In the genomic region with DNA sequence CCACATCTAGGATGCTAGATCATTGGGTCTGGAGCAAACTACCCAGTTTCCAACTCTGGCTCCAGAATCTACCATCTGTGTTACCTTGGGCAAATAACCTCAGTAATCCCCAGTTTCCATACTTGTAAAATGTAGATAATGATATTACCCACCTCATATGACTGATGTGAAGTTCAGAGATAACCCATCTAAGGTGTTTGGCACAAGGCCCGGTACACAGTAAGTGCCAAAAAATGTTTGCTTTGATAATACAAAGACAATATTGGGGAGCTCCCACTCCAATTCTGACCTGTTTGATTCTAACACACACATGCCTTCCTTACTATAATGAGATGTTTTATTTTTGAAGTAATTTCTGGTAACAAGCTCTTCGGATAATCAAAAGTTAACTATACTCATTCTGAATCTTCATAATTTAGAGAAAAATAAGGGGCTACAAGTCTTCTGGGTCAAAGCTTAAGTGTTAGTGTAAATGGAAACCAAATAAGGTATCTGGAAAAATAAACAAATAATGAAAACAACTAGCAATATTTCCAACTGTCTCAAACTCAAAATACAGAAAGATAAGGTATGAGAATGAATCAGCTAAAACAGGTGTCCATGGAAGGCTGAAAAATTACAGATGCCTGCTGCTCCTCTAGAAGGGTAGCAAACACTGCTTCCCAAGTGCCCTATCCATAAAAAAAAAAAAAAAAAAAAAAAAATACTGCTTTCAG, we compare ENCODE assay signal across 24 cellular contexts. TPM values are rescaled to one million over a fixed set of nuclear protein-coding genes. Genes with fewer than 3 reads are reported as not detected.
DNase-seq lines count a peak whose midpoint lies in the region; ATAC-seq, FAIRE-seq and TF ChIP-seq lines count a peak whose summit lies in the region.
"Had no signal": no experiment of that assay in that cellular context is flagged by ENCODE, and none has a peak within 500 bp of the region (broad histone marks: within the 10 kb centered on the region; RNA-seq: fewer than 3 reads in every experiment).

No MANE protein-coding gene starts in this region.

- 100% methylated on average over 2 of the region's 2 CpGs for WGBS in HepG2 (ENCODE audit: low lambda C conversion rate)

- ATAC-seq in PC-3 (no peak), HepG2 (no peak)
- ATAC-seq: activated CD8-positive, alpha-beta T cell treated with anti-CD3 and anti-CD28 coated beads, Interleukin-2, amount 10 ng/mL, durations not matched to agents 7 days and 5 days; heart right ventricle had no signal

- H3K9me3 ChIP-seq in PC-3 (ENCODE audit: low read length) (no peaks in the 10 kb centered on the region), HepG2 (ENCODE audit: low read length) (no peaks in the 10 kb centered on the region)
- H3K9me3 ChIP-seq: BE2C, heart right ventricle, neutrophil, transverse colon had no signal

- in situ Hi-C loops in HepG2 (cut with HindIII; ENCODE audit: extremely low pct_ligation_motif_present, low pct_unique_long_range_greater_than_20kb), result no loop called here

- no peaks in the 10 kb centered on the region for H3K9me2 ChIP-seq in PC-3 (replicated peaks; ENCODE audit: low read length)

- no peak overlapping the region for H3K27ac Mint-ChIP-seq in osteocyte (ENCODE audit: unreplicated experiment)
- H3K27ac Mint-ChIP-seq: activated CD8-positive, alpha-beta T cell treated with anti-CD3 and anti-CD28 coated beads, Interleukin-2, amount 10 ng/mL, durations not matched to agents 7 days and 5 days; memory B cell had no signal

- H3K27ac ChIP-seq in PC-3 (ENCODE audit: low read length) (no peak overlapping the region), HepG2 (ENCODE audit: extremely low read length, insufficient read depth, low read length) (no peak overlapping the region)
- H3K27ac ChIP-seq: heart right ventricle, neutrophil, transverse colon had no signal

- H3K4me1 ChIP-seq in PC-3 (ENCODE audit: insufficient read depth, low read length), result 0 out of 2 replicates have a peak, but pooled peaks cover 5% of the 10 kb centered on the region
- peaks cover 82% of the 10 kb centered on the region for H3K4me1 ChIP-seq in HepG2 (ENCODE audit: insufficient read depth, low read length)
- H3K4me1 ChIP-seq: BE2C, transverse colon had no signal

- POLR2A ChIA-PET in PC-3 (lab: Charles Lee; ENCODE audit: unreplicated experiment), result no interaction called here
- POLR2A ChIA-PET in HepG2 (lab: Yijun Ruan, JAX), result interaction anchor here (0.7 kb wide), 2 partner anchors 10 to 452 kb away, joined by 5 to 6 read pairs; no protein-coding TSS in a partner anchor

- BruUV-seq in PC-3 (replicated peaks; lab: Mats Ljungman, UMichigan), result no TSS peak
- BruUV-seq in HepG2 (replicated peaks; lab: Mats Ljungman, UMichigan), result no TSS peak

- H3K79me2 ChIP-seq in PC-3 (ENCODE audit: low read length) (peaks cover 84% of the 10 kb centered on the region), HepG2 (ENCODE audit: insufficient read depth, low read length) (peaks cover 94% of the 10 kb centered on the region)

- H3K27me3 ChIP-seq in PC-3 (ENCODE audit: low read length) (no peaks in the 10 kb centered on the region), HepG2 (ENCODE audit: control insufficient read depth in 1 of 2, insufficient read depth in 2 of 2, low read length in 2 of 2) (no peaks in the 10 kb centered on the region)
- H3K27me3 ChIP-seq: BE2C, heart right ventricle, neutrophil, transverse colon had no signal

- no peak overlapping the region for H3K4me3 Mint-ChIP-seq in osteocyte (ENCODE audit: unreplicated experiment)
- H3K4me3 Mint-ChIP-seq: activated CD8-positive, alpha-beta T cell treated with anti-CD3 and anti-CD28 coated beads, Interleukin-2, amount 10 ng/mL, durations not matched to agents 7 days and 5 days; memory B cell had no signal

- H3K4me2 ChIP-seq in PC-3 (ENCODE audit: low read length) (no peak overlapping the region), HepG2 (ENCODE audit: low read depth, low read length) (no peak overlapping the region)

- no peaks in the 10 kb centered on the region for H3F3A ChIP-seq in PC-3 (ENCODE audit: low read length, unreplicated experiment)

- CTCF ChIA-PET in PC-3 (lab: Charles Lee), result no interaction called here
- CTCF ChIA-PET in HepG2 (lab: Yijun Ruan, JAX; ENCODE audit: low intra/inter-chr PET ratio, low total read pairs), result no interaction called here

- intact Hi-C loops in PC-3 (cut with micrococcal nuclease), result no loop called here
- intact Hi-C loops in HepG2 (cut with micrococcal nuclease; ENCODE audit: unreplicated experiment), result no loop called here

- peaks cover 19% of the 10 kb centered on the region for H3K36me3 Mint-ChIP-seq in osteocyte (ENCODE audit: unreplicated experiment)

- H4K20me1 ChIP-seq in PC-3 (ENCODE audit: low read length) (peaks cover 9% of the 10 kb centered on the region; the same call in 1 of the 2 replicates), HepG2 (ENCODE audit: insufficient read depth, low read length) (peaks cover 94% of the 10 kb centered on the region)

- TF ChIP-seq RAD21 in HepG2 (CRISPR knock-in tag; IDR thresholded peaks at IDR 0.05), result no peak

- peaks cover 4% of the 10 kb centered on the region for H3K9me3 Mint-ChIP-seq in osteocyte (ENCODE audit: unreplicated experiment)
- H3K9me3 Mint-ChIP-seq: memory B cell had no signal

- peaks cover 22% of the 10 kb centered on the region for H3K36me3 ChIP-seq in PC-3 (ENCODE audit: low read depth, low read length)
- H3K36me3 ChIP-seq in HepG2 (replicated peaks in 1 of 2; ENCODE audit: control insufficient read depth in 1 of 2, insufficient read depth in 2 of 2, low read length in 2 of 2), result peaks cover 3 to 30% of the 10 kb centered on the region in 2 experiments; a peak in 4 of 5 replicates
- H3K36me3 ChIP-seq: BE2C, neutrophil, transverse colon had no signal

- H3K27me3 Mint-ChIP-seq in osteocyte (ENCODE audit: unreplicated experiment), result no peaks in the 10 kb centered on the region
- H3K27me3 Mint-ChIP-seq: memory B cell had no signal

- TF ChIP-seq CTCF in PC-3 (conservative IDR thresholded peaks at IDR 0.05; ENCODE audit: low read depth, low read length), result no peak
- TF ChIP-seq CTCF in HepG2 (CRISPR knock-in tag; IDR thresholded peaks at IDR 0.05), result no peak
- TF ChIP-seq CTCF in osteocyte (IDR thresholded peaks at IDR 0.05), result no peak

- H3K4me3 ChIP-seq in PC-3 (ENCODE audit: low read length) (no peak overlapping the region), HepG2 (replicated peaks in 1 of 3; ENCODE audit: insufficient read depth in 1 of 3, low read depth in 2 of 3, low read length in 3 of 3) (no peak overlapping the region)
- H3K4me3 ChIP-seq: heart right ventricle, transverse colon had no signal

- peaks cover 28% of the 10 kb centered on the region for H3K4me1 Mint-ChIP-seq in osteocyte (ENCODE audit: unreplicated experiment)

- H2AFZ ChIP-seq in PC-3 (ENCODE audit: low read length) (no peak overlapping the region), HepG2 (ENCODE audit: low read length) (no peak overlapping the region)

- peak; percentile 4 for FAIRE-seq in GM19239 (lab: Jason Lieb, UNC)
- FAIRE-seq in HepG2 (lab: Jason Lieb, UNC), result no peak
- FAIRE-seq: TTC549 had no signal

- peak; percentile 11 for DNase-seq in NCI-H1105 treated with DMSO at 0.1 percent for 48 hours (lab: John Stamatoyannopoulos, UW)
- no peak for DNase-seq in NCI-H1105 (lab: John Stamatoyannopoulos, UW)
- DNase-seq in GM19239 (ENCODE audit: insufficient read length, low spot score), result no peak
- peak; percentile 15 for DNase-seq in PC-3
- DNase-seq in HepG2 (ENCODE audit: low spot score), result no peak
- no peak for DNase-seq in occipital lobe (lab: John Stamatoyannopoulos, UW)
- DNase-seq in stimulated activated naive CD4-positive, alpha-beta T cell (lab: John Stamatoyannopoulos, UW), result no peak
- no peak for DNase-seq in osteocyte (ENCODE audit: extremely low spot score, unreplicated experiment)
- DNase-seq: activated CD4-positive, alpha-beta T cell treated with anti-CD3 and anti-CD28 coated beads for 1 hour; activated CD8-positive, alpha-beta T cell treated with anti-CD3 and anti-CD28 coated beads, Interleukin-2, amount 10 ng/mL, durations not matched to agents 7 days and 5 days; activated T-cell treated with anti-CD3 and anti-CD28 coated beads for 4 hours; BE2C; cerebellar nuclear complex; COR-L47; heart right ventricle; Karpas-422; NCI-H2081; NK-92 treated with Interleukin-12 subunit alpha and Interleukin-12 subunit beta, amount 100 ng/mL, for 24 hours; SIG-M5; stimulated activated CD8-positive, alpha-beta memory T cell treated with anti-CD3 and anti-CD28 coated beads, Interleukin-4, amount 100 ng/mL, for 48 hours; transverse colon had no signal

- TF ChIP-seq EP300 in HepG2 (IDR thresholded peaks at IDR 0.05; ENCODE audit: low read depth in 2 of 2, low read length in 2 of 2), result no peak
- TF ChIP-seq EP300 in HepG2 (CRISPR knock-in tag; IDR thresholded peaks at IDR 0.05; ENCODE audit: borderline replicate concordance), result no peak

- H3K9ac ChIP-seq in PC-3 (ENCODE audit: low read length), result no peak overlapping the region
- H3K9ac ChIP-seq in HepG2 (ENCODE audit: insufficient read depth, low read depth, low read length), result no peak overlapping the region

- no peak for TF ChIP-seq POLR2A in HepG2 (IDR thresholded peaks at IDR 0.05; ENCODE audit: insufficient read depth in 1 of 2, low read depth in 2 of 2, low read length in 2 of 2)

RNA-seq across cellular contexts. Expression of gene ELL2, which starts 30.4 kb away (rescaled TPM):
- 72.2 and 82.4 TPM in 2 replicates for total RNA-seq in PC-3 (2014; rRNA removed)
- 64.5 and 78.9 TPM in 2 replicates for total RNA-seq in HepG2 (2016; rRNA removed; fragmentation: Illumina TruSeq; extraction: Trizol)
- total RNA-seq in HepG2 (2016; cell fraction: cytosol; rRNA removed; fragmentation: Illumina TruSeq; extraction: Trizol; ENCODE audit: low read depth), result 19.2 and 20.4 TPM in 2 replicates
- total RNA-seq in HepG2 (2016; cell fraction: insoluble cytoplasmic fraction; rRNA removed; fragmentation: Illumina TruSeq; extraction: Trizol), result 69.3 and 74.8 TPM in 2 replicates
- total RNA-seq in HepG2 (2016; cell fraction: membrane; rRNA removed; fragmentation: Illumina TruSeq; extraction: Trizol), result 73.2 and 75.4 TPM in 2 replicates
- total RNA-seq in HepG2 (2016; cell fraction: nucleus; rRNA removed; fragmentation: Illumina TruSeq; extraction: Trizol), result 121 and 123 TPM in 2 replicates
- polyA plus RNA-seq in HepG2 (2011; rRNA removed), result 75.7 and 97.1 TPM in 2 replicates
- polyA plus RNA-seq in HepG2 (2011; cell fraction: cytosol; rRNA removed), result 40.8 and 54.3 TPM in 2 replicates
- 68.9 and 74.9 TPM in 2 replicates for polyA plus RNA-seq in HepG2 (2011; cell fraction: nucleus; rRNA removed)
- polyA plus RNA-seq in HepG2 (2012), result 87.7 and 101 TPM in 2 replicates
- 13.4 and 15.1 TPM in 2 replicates for polyA plus RNA-seq in HepG2 (2016; cell fraction: cytosol; fragmentation: Illumina TruSeq; extraction: Trizol; ENCODE audit: low read depth)
- polyA plus RNA-seq in HepG2 (2016; cell fraction: insoluble cytoplasmic fraction; fragmentation: Illumina TruSeq; extraction: Trizol; ENCODE audit: low read depth), result 81.1 and 83.2 TPM in 2 replicates
- polyA plus RNA-seq in HepG2 (2016; cell fraction: membrane; fragmentation: Illumina TruSeq; extraction: Trizol; ENCODE audit: low read depth), result 49.0 and 50.1 TPM in 2 replicates
- polyA plus RNA-seq in HepG2 (2016; cell fraction: nucleus; fragmentation: Illumina TruSeq; extraction: Trizol; ENCODE audit: insufficient read depth, low read depth), result 115 and 124 TPM in 2 replicates
- 37.6 and 93.4 TPM in 2 replicates for polyA minus RNA-seq in HepG2 (2011; rRNA and poly(A)+ RNA removed; ENCODE audit: low replicate concordance)
- 82.9 and 96.7 TPM in 2 replicates for polyA minus RNA-seq in HepG2 (2011; cell fraction: cytosol; rRNA and poly(A)+ RNA removed)
- 685 and 799 TPM in 2 replicates for polyA minus RNA-seq in HepG2 (2011; cell fraction: nucleus; rRNA and poly(A)+ RNA removed)
- total RNA-seq in occipital lobe, result 35.6 TPM
- total RNA-seq in osteocyte, result 50.7 and 50.8 TPM in 2 replicates

Comparison
In these comparisons a context has a peak if more than half of its experiments do, and no peak if none do; other contexts are left out.
1. DNase-seq: peak in NCI-H1105 treated with DMSO at 0.1 percent for 48 hours (single experiment) and PC-3 (single experiment); none in NCI-H1105 (single experiment), GM19239 (single experiment), HepG2 (single experiment), occipital lobe (single experiment), stimulated activated naive CD4-positive, alpha-beta T cell (0 of 6) and osteocyte (single experiment).